1 cellular context compared by ENCODE assay signal in genomic region chr1:208203848-208204609, GRCh38.
TF ChIP-seq lines count a peak whose summit lies in the region.

No MANE protein-coding gene starts in this region.

TF ChIP-seq in SK-N-SH, 30 proteins besides CTCF, POLR2A, EP300 and RAD21 (continued from another document):
- no peak for TF ChIP-seq IRF3 (IDR thresholded peaks at IDR 0.05; ENCODE audit: low read depth, low read length)
- TF ChIP-seq RFX5 (IDR thresholded peaks at IDR 0.05; ENCODE audit: low read length) = no peak
- TF ChIP-seq EZH2phosphoT487 (IDR thresholded peaks at IDR 0.05; ENCODE audit: borderline replicate concordance, low read depth) = no peak
- no peak for TF ChIP-seq RCOR1 (IDR thresholded peaks at IDR 0.05; ENCODE audit: low read length)
